18 cellular contexts compared by ENCODE assay signal in genomic region chr2:117058366-117058765, GRCh38.
A peak's percentile ranks its signal among the peaks of the same experiment; 100 is the strongest.
DNase-seq lines count a peak whose midpoint lies in the region; ATAC-seq, FAIRE-seq and TF ChIP-seq lines count a peak whose summit lies in the region.
"Had no signal": no experiment of that assay in that cellular context is flagged by ENCODE, and none has a peak within 500 bp of the region (broad histone marks: within the 10 kb centered on the region; RNA-seq: fewer than 3 reads in every experiment).

No MANE protein-coding gene starts in this region.

- no peak for TF ChIP-seq POLR2A in erythroblast (IDR thresholded peaks at IDR 0.05; ENCODE audit: low read length)

- no CpG with 5 or more reads among the region's 3 CpGs for WGBS in trophoblast cell (ENCODE audit: extremely low coverage, insufficient coverage, insufficient read length)

- H3K9me3 ChIP-seq in trophoblast cell (ENCODE audit: insufficient read depth, low read depth, low read length) = peaks cover 2% of the 10 kb centered on the region
- H3K9me3 ChIP-seq: upper lobe of right lung had no signal

- no peaks in the 10 kb centered on the region for H3K36me3 ChIP-seq in trophoblast cell (ENCODE audit: control insufficient read depth in 1 of 2, insufficient read depth in 2 of 2, low read length in 2 of 2)
- H3K36me3 ChIP-seq: heart left ventricle, neural progenitor cell, upper lobe of right lung, WERI-Rb-1 had no signal

- H3K27ac ChIP-seq in trophoblast cell (ENCODE audit: low read depth, low read length) = no peak overlapping the region
- H3K27ac ChIP-seq: heart left ventricle, neural progenitor cell, upper lobe of right lung, WERI-Rb-1 had no signal

- H3K4me2 ChIP-seq in trophoblast cell (ENCODE audit: low read length) = no peak overlapping the region
- H3K4me2 ChIP-seq: neural progenitor cell had no signal

- no peak overlapping the region for H3K9ac ChIP-seq in trophoblast cell (ENCODE audit: low read length)
- H3K9ac ChIP-seq: neural progenitor cell had no signal

- H2BK120ac ChIP-seq in trophoblast cell (ENCODE audit: insufficient read depth, low read length, poor library complexity) = no peak overlapping the region

- no peak overlapping the region for H3K14ac ChIP-seq in trophoblast cell (ENCODE audit: low read length)

- no peak overlapping the region for H2BK12ac ChIP-seq in trophoblast cell (ENCODE audit: low read length)

- H4K91ac ChIP-seq in trophoblast cell (ENCODE audit: low read depth, low read length) = no peak overlapping the region

- H2AK5ac ChIP-seq in trophoblast cell (ENCODE audit: low read length) = no peak overlapping the region

- no peak overlapping the region for H3K18ac ChIP-seq in trophoblast cell (ENCODE audit: low read length)

- no peak overlapping the region for H3K4me3 ChIP-seq in trophoblast cell (ENCODE audit: low read depth, low read length)
- H3K4me3 ChIP-seq: heart left ventricle, neural progenitor cell, upper lobe of right lung had no signal

- no peak for FAIRE-seq in GM19239 (lab: Jason Lieb, UNC)

- H2AFZ ChIP-seq in trophoblast cell (ENCODE audit: insufficient read depth, low read length, poor library complexity) = no peak overlapping the region
- H2AFZ ChIP-seq: neural progenitor cell had no signal

- H4K12ac ChIP-seq in trophoblast cell (ENCODE audit: low read depth, low read length) = no peak overlapping the region

- H4K8ac ChIP-seq in trophoblast cell (ENCODE audit: low read depth, low read length) = no peak overlapping the region

- H3K79me2 ChIP-seq in trophoblast cell (ENCODE audit: control insufficient read depth, insufficient read depth, low read length, poor library complexity) = no peaks in the 10 kb centered on the region

- ATAC-seq in GM18517 (IDR thresholded peaks at IDR 0.05; ENCODE audit: unreplicated experiment) (peak; percentile 80), GM21723 (IDR thresholded peaks at IDR 0.05; ENCODE audit: unreplicated experiment) (peak; percentile 88), HG03354 (IDR thresholded peaks at IDR 0.05; ENCODE audit: poor library complexity, severe bottlenecking, unreplicated experiment) (peak; percentile 85)
- ATAC-seq: activated T-cell treated with anti-CD3 and anti-CD28 coated beads, Interleukin-2, amount 50 U/mL, for 72 hours; heart left ventricle; left ventricle myocardium superior; upper lobe of right lung had no signal

- H2BK5ac ChIP-seq in trophoblast cell (ENCODE audit: low read depth, low read length, poor library complexity) = no peak overlapping the region

- peaks cover 0 to 3% of the 10 kb centered on the region in 2 experiments for H3K4me1 ChIP-seq in trophoblast cell (ENCODE audit: control insufficient read depth in 1 of 2, insufficient read depth in 2 of 2, low read length in 2 of 2)
- H3K4me1 ChIP-seq: heart left ventricle, neural progenitor cell, upper lobe of right lung had no signal

- peak; percentile 72 for DNase-seq in RPMI8226
- DNase-seq in GM19239 (ENCODE audit: insufficient read length, low spot score) = no peak
- no peak for DNase-seq in trophoblast cell
- no peak for DNase-seq in AML-193 (lab: John Stamatoyannopoulos, UW)
- DNase-seq in erythroblast (lab: John Stamatoyannopoulos, UW) = no peak
- DNase-seq: activated T-cell treated with anti-CD3 and anti-CD28 coated beads, Interleukin-2, amount 50 U/mL, for 72 hours; effector memory CD4-positive, alpha-beta T cell; heart left ventricle; left ventricle myocardium superior; NCI-H226; Right ventricle myocardium superior; stimulated activated CD4-positive, alpha-beta T cell treated with anti-CD3 and anti-CD28 coated beads, Interleukin-12 subunit alpha, Interleukin-12 subunit beta, amount 100 ng/mL, for 4 hours; upper lobe of right lung; WERI-Rb-1 had no signal

- H3K27me3 ChIP-seq in trophoblast cell (ENCODE audit: insufficient read depth, low read length) = no peaks in the 10 kb centered on the region
- H3K27me3 ChIP-seq: heart left ventricle, neural progenitor cell, upper lobe of right lung had no signal

- H3K4ac ChIP-seq in trophoblast cell (ENCODE audit: low read depth, low read length) = no peak overlapping the region

- H3K79me1 ChIP-seq in trophoblast cell (ENCODE audit: low read length) = peaks cover 3% of the 10 kb centered on the region

- no peak overlapping the region for H3K23ac ChIP-seq in trophoblast cell (ENCODE audit: low read length)
